17 cellular contexts compared by ENCODE assay signal in the genomic region with DNA sequence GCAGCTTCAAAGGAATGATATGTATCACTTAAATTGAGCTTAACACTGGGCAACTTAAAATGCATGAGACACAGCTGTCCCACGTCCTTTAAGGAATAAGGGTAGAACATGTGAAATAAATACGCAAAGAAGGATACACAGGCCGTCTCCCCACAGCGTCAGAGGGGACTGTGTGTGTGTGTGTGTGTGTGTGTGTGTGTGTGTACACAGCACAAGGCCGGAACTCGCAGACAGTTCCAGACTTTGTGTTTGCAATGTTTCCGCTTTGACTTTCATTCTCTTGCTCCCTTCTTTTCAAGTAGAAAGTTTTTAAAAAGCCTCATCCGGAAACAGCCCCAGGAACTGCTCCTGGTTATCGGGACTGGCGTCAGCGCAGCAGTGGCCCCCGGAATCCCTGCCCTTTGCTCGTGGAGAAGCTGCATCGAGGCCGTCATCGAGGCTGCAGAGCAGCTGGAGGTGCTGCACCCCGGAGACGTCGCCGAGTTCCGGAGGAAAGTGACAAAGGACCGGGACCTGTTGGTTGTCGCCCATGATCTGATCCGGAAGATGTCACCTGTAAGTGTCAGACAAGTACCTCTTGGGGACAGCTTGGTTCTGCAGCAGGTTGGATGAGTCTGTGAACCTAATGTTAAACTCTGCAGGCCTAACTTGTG. TPM values are rescaled to one million over a fixed set of nuclear protein-coding genes. Genes with fewer than 3 reads are reported as not detected.
A peak's percentile ranks its signal among the peaks of the same experiment; 100 is the strongest.
DNase-seq lines count a peak whose midpoint lies in the region; ATAC-seq and TF ChIP-seq lines count a peak whose summit lies in the region.
"Had no signal": no experiment of that assay in that cellular context is flagged by ENCODE, and none has a peak within 500 bp of the region (broad histone marks: within the 10 kb centered on the region; RNA-seq: fewer than 3 reads in every experiment).

No MANE protein-coding gene starts in this region.

- H3K27me3 ChIP-seq in CD4-positive, alpha-beta T cell (ENCODE audit: control insufficient read depth, insufficient read depth, low read length) = no peaks in the 10 kb centered on the region

- no peak for ATAC-seq in activated CD8-positive, alpha-beta T cell treated with anti-CD3 and anti-CD28 coated beads, Interleukin-2, amount 10 ng/mL, durations not matched to agents 7 days and 5 days
- ATAC-seq in activated CD8-positive, alpha-beta T cell treated with anti-CD3 and anti-CD28 coated beads for 36 hours = no peak
- ATAC-seq in CD4-positive, alpha-beta T cell (ENCODE audit: poor library complexity) = no peak
- no peak for ATAC-seq in naive thymus-derived CD8-positive, alpha-beta T cell
- no peak for ATAC-seq in GM21619 (IDR thresholded peaks at IDR 0.05; ENCODE audit: unreplicated experiment)
- ATAC-seq: A549, K562 had no signal

- no peaks in the 10 kb centered on the region for H3K27me3 Mint-ChIP-seq in activated CD8-positive, alpha-beta T cell treated with anti-CD3 and anti-CD28 coated beads, Interleukin-2, amount 10 ng/mL, durations not matched to agents 7 days and 5 days (ENCODE audit: low read depth)
- H3K27me3 Mint-ChIP-seq in activated CD8-positive, alpha-beta T cell treated with anti-CD3 and anti-CD28 coated beads for 36 hours = no peaks in the 10 kb centered on the region
- H3K27me3 Mint-ChIP-seq in CD4-positive, alpha-beta T cell = no peaks in the 10 kb centered on the region
- no peaks in the 10 kb centered on the region for H3K27me3 Mint-ChIP-seq in activated CD4-positive, alpha-beta memory T cell treated with anti-CD3 and anti-CD28 coated beads for 36 hours
- no peaks in the 10 kb centered on the region for H3K27me3 Mint-ChIP-seq in naive thymus-derived CD8-positive, alpha-beta T cell
- no peaks in the 10 kb centered on the region for H3K27me3 Mint-ChIP-seq in mesothelial cell of epicardium (ENCODE audit: low read depth)

- H3K27ac ChIP-seq in CD4-positive, alpha-beta T cell (ENCODE audit: low read depth, low read length) = no peak overlapping the region
- H3K27ac ChIP-seq: A549, HL-60 had no signal

- intact Hi-C loops in activated CD8-positive, alpha-beta T cell treated with anti-CD3 and anti-CD28 coated beads for 36 hours (cut with micrococcal nuclease) = no loop called here
- intact Hi-C loops in CD4-positive, alpha-beta T cell (cut with DNase I, micrococcal nuclease) = no loop called here
- intact Hi-C loops in activated CD4-positive, alpha-beta memory T cell treated with anti-CD3 and anti-CD28 coated beads for 36 hours (cut with micrococcal nuclease) = no loop called here

- CTCF ChIA-PET in activated CD8-positive, alpha-beta T cell treated with anti-CD3 and anti-CD28 coated beads, Interleukin-2, amount 10 ng/mL, durations not matched to agents 7 days and 5 days (lab: Charles Lee) = interaction anchor here (1.7 kb wide), 1 partner anchor 12 kb away, joined by 6 read pairs; no protein-coding TSS in a partner anchor
- CTCF ChIA-PET in activated CD8-positive, alpha-beta T cell treated with anti-CD3 and anti-CD28 coated beads for 36 hours (lab: Charles Lee) = interaction anchor here (1.3 kb wide), 1 partner anchor 34 kb away, joined by 3 read pairs; no protein-coding TSS in a partner anchor
- CTCF ChIA-PET in CD4-positive, alpha-beta T cell (lab: Charles Lee) = interaction anchor here (1.2 kb wide), 1 partner anchor 12 kb away, joined by 3 read pairs; no protein-coding TSS in a partner anchor
- CTCF ChIA-PET in activated CD4-positive, alpha-beta memory T cell treated with anti-CD3 and anti-CD28 coated beads for 36 hours (lab: Charles Lee) = no interaction called here

- POLR2A ChIA-PET in activated CD8-positive, alpha-beta T cell treated with anti-CD3 and anti-CD28 coated beads, Interleukin-2, amount 10 ng/mL, durations not matched to agents 7 days and 5 days (lab: Charles Lee) = interaction anchor here (1.1 to 1.3 kb wide), 2 partner anchors 18 to 91 kb away, joined by 3 to 4 read pairs; a partner anchor contains a TSS
- POLR2A ChIA-PET in activated CD8-positive, alpha-beta T cell treated with anti-CD3 and anti-CD28 coated beads for 36 hours (lab: Charles Lee) = interaction anchor here (1.3 to 2.5 kb wide), 4 partner anchors 8 to 91 kb away, joined by 3 to 7 read pairs (median 4); a partner anchor contains a TSS
- POLR2A ChIA-PET in CD4-positive, alpha-beta T cell (lab: Charles Lee) = interaction anchor here (0.9 to 1.6 kb wide), 3 partner anchors 13 to 35 kb away, joined by 3 to 5 read pairs (median 4); no protein-coding TSS in a partner anchor
- POLR2A ChIA-PET in activated CD4-positive, alpha-beta memory T cell treated with anti-CD3 and anti-CD28 coated beads for 36 hours (lab: Charles Lee) = no interaction called here
- POLR2A ChIA-PET in naive thymus-derived CD8-positive, alpha-beta T cell (lab: Charles Lee) = interaction anchor here (0.8 to 2.4 kb wide), 5 partner anchors 9 to 91 kb away, joined by 3 to 7 read pairs (median 4); a partner anchor contains a TSS

- H3K9me3 Mint-ChIP-seq in activated CD8-positive, alpha-beta T cell treated with anti-CD3 and anti-CD28 coated beads, Interleukin-2, amount 10 ng/mL, durations not matched to agents 7 days and 5 days (ENCODE audit: insufficient read depth) = no peaks in the 10 kb centered on the region
- H3K9me3 Mint-ChIP-seq in activated CD8-positive, alpha-beta T cell treated with anti-CD3 and anti-CD28 coated beads for 36 hours = no peaks in the 10 kb centered on the region
- H3K9me3 Mint-ChIP-seq in CD4-positive, alpha-beta T cell = no peaks in the 10 kb centered on the region
- H3K9me3 Mint-ChIP-seq in activated CD4-positive, alpha-beta memory T cell treated with anti-CD3 and anti-CD28 coated beads for 36 hours = no peaks in the 10 kb centered on the region
- no peaks in the 10 kb centered on the region for H3K9me3 Mint-ChIP-seq in naive thymus-derived CD8-positive, alpha-beta T cell
- no peaks in the 10 kb centered on the region for H3K9me3 Mint-ChIP-seq in mesothelial cell of epicardium

- peak overlapping the region; percentile 8 for H3K27ac Mint-ChIP-seq in activated CD8-positive, alpha-beta T cell treated with anti-CD3 and anti-CD28 coated beads, Interleukin-2, amount 10 ng/mL, durations not matched to agents 7 days and 5 days
- no peak overlapping the region for H3K27ac Mint-ChIP-seq in activated CD8-positive, alpha-beta T cell treated with anti-CD3 and anti-CD28 coated beads for 36 hours
- H3K27ac Mint-ChIP-seq in CD4-positive, alpha-beta T cell = peak overlapping the region; percentile 95
- H3K27ac Mint-ChIP-seq in activated CD4-positive, alpha-beta memory T cell treated with anti-CD3 and anti-CD28 coated beads for 36 hours = peak overlapping the region; percentile 67
- H3K27ac Mint-ChIP-seq in naive thymus-derived CD8-positive, alpha-beta T cell = peak overlapping the region in 8 of 10 donors; percentile 60 to 99 (median 78)
- no peak overlapping the region for H3K27ac Mint-ChIP-seq in mesothelial cell of epicardium

- no peak for DNase-seq in activated CD8-positive, alpha-beta T cell treated with anti-CD3 and anti-CD28 coated beads, Interleukin-2, amount 10 ng/mL, durations not matched to agents 7 days and 5 days
- DNase-seq in activated CD8-positive, alpha-beta T cell treated with anti-CD3 and anti-CD28 coated beads for 36 hours = no peak
- DNase-seq in CD4-positive, alpha-beta T cell = peak in 1 of 10 experiments; percentile 42
- DNase-seq in activated CD4-positive, alpha-beta memory T cell treated with anti-CD3 and anti-CD28 coated beads for 36 hours = no peak
- DNase-seq in naive thymus-derived CD8-positive, alpha-beta T cell = peak in 1 of 10 donors; percentile 27
- DNase-seq in NCI-H345 (lab: John Stamatoyannopoulos, UW) = no peak
- DNase-seq in mesothelial cell of epicardium (ENCODE audit: low spot score in 2 of 2, unreplicated experiment in 2 of 2) = no peak
- DNase-seq: GF-D8, GOT3, NCI-H1436, NCI-H2029 treated with DMSO at 0.1 percent for 48 hours, OCI-M1, RPMI8226 had no signal

- TF ChIP-seq CTCF in activated CD8-positive, alpha-beta T cell treated with anti-CD3 and anti-CD28 coated beads for 36 hours (IDR thresholded peaks at IDR 0.05) = no peak
- no peak for TF ChIP-seq CTCF in CD4-positive, alpha-beta T cell (IDR thresholded peaks at IDR 0.05)
- no peak for TF ChIP-seq CTCF in mesothelial cell of epicardium (IDR thresholded peaks at IDR 0.05; ENCODE audit: unreplicated experiment)

- no peaks in the 10 kb centered on the region for H3K9me3 ChIP-seq in CD4-positive, alpha-beta T cell (ENCODE audit: control insufficient read depth, low read length)
- H3K9me3 ChIP-seq: A549 had no signal

- H3K4me1 Mint-ChIP-seq in activated CD8-positive, alpha-beta T cell treated with anti-CD3 and anti-CD28 coated beads, Interleukin-2, amount 10 ng/mL, durations not matched to agents 7 days and 5 days (ENCODE audit: low read depth) = peaks cover 54% of the 10 kb centered on the region
- H3K4me1 Mint-ChIP-seq in activated CD8-positive, alpha-beta T cell treated with anti-CD3 and anti-CD28 coated beads for 36 hours (ENCODE audit: low read depth) = peaks cover 47% of the 10 kb centered on the region
- H3K4me1 Mint-ChIP-seq in CD4-positive, alpha-beta T cell (ENCODE audit: low read depth) = peaks cover 75% of the 10 kb centered on the region
- H3K4me1 Mint-ChIP-seq in activated CD4-positive, alpha-beta memory T cell treated with anti-CD3 and anti-CD28 coated beads for 36 hours (ENCODE audit: low read depth) = peaks cover 32% of the 10 kb centered on the region
- peaks cover 32 to 67% (median 61%) of the 10 kb centered on the region in 4 donors for H3K4me1 Mint-ChIP-seq in naive thymus-derived CD8-positive, alpha-beta T cell
- H3K4me1 Mint-ChIP-seq in mesothelial cell of epicardium = peaks cover 19% of the 10 kb centered on the region

- H3K4me3 Mint-ChIP-seq in activated CD8-positive, alpha-beta T cell treated with anti-CD3 and anti-CD28 coated beads, Interleukin-2, amount 10 ng/mL, durations not matched to agents 7 days and 5 days = no peak overlapping the region
- H3K4me3 Mint-ChIP-seq in activated CD8-positive, alpha-beta T cell treated with anti-CD3 and anti-CD28 coated beads for 36 hours = no peak overlapping the region
- H3K4me3 Mint-ChIP-seq in CD4-positive, alpha-beta T cell = peak overlapping the region; percentile 79
- H3K4me3 Mint-ChIP-seq in activated CD4-positive, alpha-beta memory T cell treated with anti-CD3 and anti-CD28 coated beads for 36 hours = no peak overlapping the region
- H3K4me3 Mint-ChIP-seq in naive thymus-derived CD8-positive, alpha-beta T cell = peak overlapping the region in 1 of 10 donors; percentile 30
- H3K4me3 Mint-ChIP-seq in mesothelial cell of epicardium = no peak overlapping the region

- H3K36me3 Mint-ChIP-seq in activated CD8-positive, alpha-beta T cell treated with anti-CD3 and anti-CD28 coated beads, Interleukin-2, amount 10 ng/mL, durations not matched to agents 7 days and 5 days (ENCODE audit: low read depth) = peaks cover 56% of the 10 kb centered on the region
- peaks cover 30% of the 10 kb centered on the region for H3K36me3 Mint-ChIP-seq in activated CD8-positive, alpha-beta T cell treated with anti-CD3 and anti-CD28 coated beads for 36 hours (ENCODE audit: low read depth)
- peaks cover 71% of the 10 kb centered on the region for H3K36me3 Mint-ChIP-seq in CD4-positive, alpha-beta T cell (ENCODE audit: low read depth)
- H3K36me3 Mint-ChIP-seq in activated CD4-positive, alpha-beta memory T cell treated with anti-CD3 and anti-CD28 coated beads for 36 hours = peaks cover 31% of the 10 kb centered on the region
- H3K36me3 Mint-ChIP-seq in naive thymus-derived CD8-positive, alpha-beta T cell = peaks cover 0 to 55% (median 26%) of the 10 kb centered on the region in 3 donors
- peaks cover 31% of the 10 kb centered on the region for H3K36me3 Mint-ChIP-seq in mesothelial cell of epicardium

RNA-seq across cellular contexts. Expression of a gene that starts 13.3 kb away (rescaled TPM):
- total RNA-seq in activated CD8-positive, alpha-beta T cell treated with anti-CD3 and anti-CD28 coated beads, Interleukin-2, amount 10 ng/mL, durations not matched to agents 7 days and 5 days = 10 to 100 TPM; 50.6 to 50.7 TPM
- total RNA-seq in activated CD8-positive, alpha-beta T cell treated with anti-CD3 and anti-CD28 coated beads for 36 hours = 10 to 100 TPM; 30.6 to 32.4 TPM
- total RNA-seq in CD4-positive, alpha-beta T cell = 100 to 1,000 TPM; 159 to 161 TPM
- 10 to 100 TPM; 55.0 to 56.5 TPM for total RNA-seq in activated CD4-positive, alpha-beta memory T cell treated with anti-CD3 and anti-CD28 coated beads for 36 hours
- 10 to 100 TPM; 82.8 to 88.5 TPM for total RNA-seq in naive thymus-derived CD8-positive, alpha-beta T cell
- 10 to 100 TPM; 33.2 to 67.8 (median 48.1) TPM for polyA plus RNA-seq in naive thymus-derived CD8-positive, alpha-beta T cell
- total RNA-seq in mesothelial cell of epicardium = 227 to 235 TPM (median 229 TPM) in 3 replicates

RNA-seq across cellular contexts. Expression of a gene that starts 38.2 kb away (rescaled TPM):
- not detected for total RNA-seq in activated CD8-positive, alpha-beta T cell treated with anti-CD3 and anti-CD28 coated beads, Interleukin-2, amount 10 ng/mL, durations not matched to agents 7 days and 5 days
- total RNA-seq in activated CD8-positive, alpha-beta T cell treated with anti-CD3 and anti-CD28 coated beads for 36 hours = not detected
- total RNA-seq in CD4-positive, alpha-beta T cell = not detected
- not detected for total RNA-seq in activated CD4-positive, alpha-beta memory T cell treated with anti-CD3 and anti-CD28 coated beads for 36 hours
- not detected for total RNA-seq in naive thymus-derived CD8-positive, alpha-beta T cell
- polyA plus RNA-seq in naive thymus-derived CD8-positive, alpha-beta T cell = not detected
- total RNA-seq in mesothelial cell of epicardium = 0.59 to 0.87 TPM (median 0.84 TPM) in 3 replicates
- total RNA-seq: K562 had no signal
- polyA plus RNA-seq: A549, K562 had no signal

Comparison
In these comparisons a context has a peak if more than half of its experiments do, and no peak if none do; other contexts are left out.
1. H3K27ac Mint-ChIP-seq: peak in activated CD8-positive, alpha-beta T cell treated with anti-CD3 and anti-CD28 coated beads, Interleukin-2, amount 10 ng/mL, durations not matched to agents 7 days and 5 days (single experiment), CD4-positive, alpha-beta T cell (single experiment), activated CD4-positive, alpha-beta memory T cell treated with anti-CD3 and anti-CD28 coated beads for 36 hours (single experiment) and naive thymus-derived CD8-positive, alpha-beta T cell (8 of 10); none in activated CD8-positive, alpha-beta T cell treated with anti-CD3 and anti-CD28 coated beads for 36 hours (single experiment) and mesothelial cell of epicardium (single experiment).